24 cellular contexts compared by ENCODE assay signal in genomic region chr13:66895780-66896179, GRCh38.
"Had no signal": no experiment of that assay in that cellular context is flagged by ENCODE, and none has a peak within 500 bp of the region (broad histone marks: within the 10 kb centered on the region; RNA-seq: fewer than 3 reads in every experiment).

No MANE protein-coding gene starts in this region.

- H3K4me2 ChIP-seq: hepatocyte, smooth muscle cell had no signal

- H3K4me3 ChIP-seq: ascending aorta, hepatocyte, left lung, lung, right lobe of liver, smooth muscle cell, transverse colon, uterus had no signal

- H3K27ac Mint-ChIP-seq: activated naive CD4-positive, alpha-beta T cell treated with anti-CD3 and anti-CD28 coated beads, Interleukin-2, amount 50 U/mL, for 72 hours; immature natural killer cell; mesothelial cell of epicardium; nephron progenitor cell; stimulated activated naive B cell treated with anti-CD40 and anti-IgM and Interleukin-4, amounts not matched to agents 10 μg/mL and 1 μg/mL and 100 μg/mL, for 72 hours; WTC11 had no signal

- H3K4me1 Mint-ChIP-seq: immature natural killer cell; mesothelial cell of epicardium; stimulated activated naive B cell treated with anti-CD40 and anti-IgM and Interleukin-4, amounts not matched to agents 10 μg/mL and 1 μg/mL and 100 μg/mL, for 72 hours; WTC11 had no signal

- H3K9me3 ChIP-seq: ascending aorta, left lung, right lobe of liver, transverse colon, uterus had no signal

- H3K36me3 ChIP-seq: ascending aorta, brain microvascular endothelial cell, left lung, right lobe of liver, transverse colon, uterus had no signal

- H3K27me3 ChIP-seq: ascending aorta, brain microvascular endothelial cell, hepatocyte, left lung, transverse colon, uterus had no signal

- DNase-seq: activated T-cell treated with anti-CD3 and anti-CD28 coated beads, Interleukin-2, amount 50 U/mL, for 1 hour; brain microvascular endothelial cell; central memory CD4-positive, alpha-beta T cell; dermis blood vessel endothelial cell; effector CD8-positive, alpha-beta T cell; erythroblast; foreskin melanocyte; immature natural killer cell; kidney glomerular epithelial cell; left lung; nephron progenitor cell; occipital lobe; right lobe of liver; stimulated activated CD4-positive, alpha-beta T cell treated with anti-CD3 and anti-CD28 coated beads, Interleukin-15, amount 100 ng/mL, for 24 hours; stimulated activated naive B cell treated with anti-CD40 and anti-IgM and Interleukin-4, amounts not matched to agents 10 μg/mL and 1 μg/mL and 100 μg/mL, for 72 hours; transverse colon; uterus had no signal

- H3K4me3 Mint-ChIP-seq: immature natural killer cell; mesothelial cell of epicardium; nephron progenitor cell; stimulated activated naive B cell treated with anti-CD40 and anti-IgM and Interleukin-4, amounts not matched to agents 10 μg/mL and 1 μg/mL and 100 μg/mL, for 72 hours; WTC11 had no signal

- H3K9me3 Mint-ChIP-seq: mesothelial cell of epicardium, nephron progenitor cell, WTC11 had no signal

- H2AFZ ChIP-seq: hepatocyte had no signal

- H3K27ac ChIP-seq: ascending aorta, brain microvascular endothelial cell, hepatocyte, left lung, right lobe of liver, transverse colon, uterus had no signal

- H3K36me3 Mint-ChIP-seq: activated naive CD4-positive, alpha-beta T cell treated with anti-CD3 and anti-CD28 coated beads, Interleukin-2, amount 50 U/mL, for 72 hours; immature natural killer cell; mesothelial cell of epicardium; stimulated activated naive B cell treated with anti-CD40 and anti-IgM and Interleukin-4, amounts not matched to agents 10 μg/mL and 1 μg/mL and 100 μg/mL, for 72 hours; WTC11 had no signal

- H3K79me2 ChIP-seq: hepatocyte had no signal

- H3K4me1 ChIP-seq: ascending aorta, left lung, right lobe of liver, transverse colon, uterus had no signal

- ATAC-seq: activated naive CD4-positive, alpha-beta T cell treated with anti-CD3 and anti-CD28 coated beads, Interleukin-2, amount 50 U/mL, for 72 hours; left lung; right lobe of liver; stimulated activated naive B cell treated with anti-CD40 and anti-IgM and Interleukin-4, amounts not matched to agents 10 μg/mL and 1 μg/mL and 100 μg/mL, for 72 hours; WTC11 had no signal

- H3K27me3 Mint-ChIP-seq: stimulated activated naive B cell treated with anti-CD40 and anti-IgM and Interleukin-4, amounts not matched to agents 10 μg/mL and 1 μg/mL and 100 μg/mL, for 72 hours had no signal
